Comparison of ENCODE assay signal across 26 cellular contexts in the genomic region with DNA sequence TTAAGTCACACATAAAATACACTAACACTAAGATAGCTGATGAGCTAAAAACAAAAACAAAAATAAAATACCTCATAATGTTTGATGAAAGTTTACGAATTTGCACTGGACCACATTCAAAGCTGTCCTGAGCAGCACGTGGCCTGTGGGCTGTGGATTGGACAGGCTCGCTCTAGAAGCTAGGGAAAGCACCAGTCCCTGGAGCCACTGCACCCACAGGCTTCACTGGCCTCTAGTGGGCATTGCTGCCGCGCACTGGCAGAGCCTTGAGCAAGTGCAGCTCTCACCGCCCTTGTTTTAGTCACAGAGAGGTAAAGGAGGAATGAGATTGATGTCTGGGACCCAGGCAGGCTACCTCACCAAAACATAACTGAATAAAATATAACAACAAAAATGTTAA.
DNase-seq lines count a peak whose midpoint lies in the region; ATAC-seq, FAIRE-seq and TF ChIP-seq lines count a peak whose summit lies in the region.
"Had no signal": no experiment of that assay in that cellular context is flagged by ENCODE, and none has a peak within 500 bp of the region (broad histone marks: within the 10 kb centered on the region; RNA-seq: fewer than 3 reads in every experiment).

No MANE protein-coding gene starts in this region.

- FAIRE-seq in GM12878 (lab: Jason Lieb, UNC), result no peak
- FAIRE-seq: astrocyte, colon, endometrium, RCC 7860, TTC549 had no signal

- H3K4me2 ChIP-seq in GM12878 (ENCODE audit: control insufficient read depth, insufficient read depth) (no peak overlapping the region), osteoblast (ENCODE audit: insufficient read depth, low read length) (no peak overlapping the region)
- H3K4me2 ChIP-seq: BLaER1 treated with 17β-estradiol and CSF1 and Interleukin-3, amounts not matched to agents 10 nM and 100 nM had no signal

- RAD21 ChIA-PET in GM12878 (lab: Charles Lee; ENCODE audit: unreplicated experiment), result no interaction called here

- H3K36me3 Mint-ChIP-seq in T-helper 2 cell treated with Interferon-gamma antibody and Interleukin-4, amounts not matched to agents 5 μg/mL and 100 μg/mL, for 36 hours (ENCODE audit: low read depth), result no peaks in the 10 kb centered on the region
- H3K36me3 Mint-ChIP-seq: activated CD4-positive, alpha-beta memory T cell treated with anti-CD3 and anti-CD28 coated beads for 36 hours; activated naive CD4-positive, alpha-beta T cell treated with anti-CD3 and anti-CD28 coated beads, Interleukin-2, amount 50 U/mL, for 24 hours; mesothelial cell of epicardium; stimulated activated memory B cell treated with anti-CD40 and anti-IgM and Interleukin-4, amounts not matched to agents 10 μg/mL and 1 μg/mL and 100 μg/mL, for 72 hours had no signal

- no peak overlapping the region for H3K4me3 Mint-ChIP-seq in T-helper 2 cell treated with Interferon-gamma antibody and Interleukin-4, amounts not matched to agents 5 μg/mL and 100 μg/mL, for 36 hours
- H3K4me3 Mint-ChIP-seq: activated CD4-positive, alpha-beta memory T cell treated with anti-CD3 and anti-CD28 coated beads for 36 hours; activated naive CD4-positive, alpha-beta T cell treated with anti-CD3 and anti-CD28 coated beads, Interleukin-2, amount 50 U/mL, for 24 hours; mesothelial cell of epicardium; neural crest cell; stimulated activated memory B cell treated with anti-CD40 and anti-IgM and Interleukin-4, amounts not matched to agents 10 μg/mL and 1 μg/mL and 100 μg/mL, for 72 hours had no signal

- CTCF ChIA-PET in GM12878 (lab: Yijun Ruan, JAX), result no interaction called here

- H3K27ac Mint-ChIP-seq in T-helper 2 cell treated with Interferon-gamma antibody and Interleukin-4, amounts not matched to agents 5 μg/mL and 100 μg/mL, for 36 hours, result no peak overlapping the region
- H3K27ac Mint-ChIP-seq: activated CD4-positive, alpha-beta memory T cell treated with anti-CD3 and anti-CD28 coated beads for 36 hours; activated naive CD4-positive, alpha-beta T cell treated with anti-CD3 and anti-CD28 coated beads, Interleukin-2, amount 50 U/mL, for 24 hours; mesothelial cell of epicardium; stimulated activated memory B cell treated with anti-CD40 and anti-IgM and Interleukin-4, amounts not matched to agents 10 μg/mL and 1 μg/mL and 100 μg/mL, for 72 hours had no signal

- H3K4me3 ChIP-seq in LNCaP clone FGC (ENCODE audit: low read depth, low read length) (no peak overlapping the region), GM12878 (no peak overlapping the region), osteoblast (ENCODE audit: insufficient read depth, low read length) (no peak overlapping the region)
- H3K4me3 ChIP-seq: BLaER1 treated with 17β-estradiol and CSF1 and Interleukin-3, amounts not matched to agents 10 nM and 100 nM; thyroid gland had no signal

- ATAC-seq in GM12878, result peak; percentile 56
- no peak for ATAC-seq in HG02798 (IDR thresholded peaks at IDR 0.05; ENCODE audit: poor library complexity, unreplicated experiment)
- ATAC-seq in GM21390 (IDR thresholded peaks at IDR 0.05; ENCODE audit: unreplicated experiment), result no peak
- ATAC-seq: stimulated activated memory B cell treated with anti-CD40 and anti-IgM and Interleukin-4, amounts not matched to agents 10 μg/mL and 1 μg/mL and 100 μg/mL, for 72 hours had no signal

- H3K27me3 ChIP-seq in GM12878 (replicated peaks in 1 of 2; ENCODE audit: control insufficient read depth in 2 of 2, insufficient read depth in 2 of 2, low read length in 1 of 2) (peaks cover 4 to 10% of the 10 kb centered on the region in 2 experiments; a peak in 2 of 4 replicates), osteoblast (ENCODE audit: insufficient read depth, low read length) (peaks cover 86% of the 10 kb centered on the region)

- H3K79me2 ChIP-seq in GM12878 (ENCODE audit: control insufficient read depth, insufficient read depth, low read length), result no peaks in the 10 kb centered on the region
- H3K79me2 ChIP-seq in osteoblast (ENCODE audit: insufficient read depth, low read length), result no peaks in the 10 kb centered on the region

- peak; percentile 28 for DNase-seq in DMS53 (lab: John Stamatoyannopoulos, UW)
- no peak for DNase-seq in DMS53 treated with DMSO at 0.1 percent for 48 hours (lab: John Stamatoyannopoulos, UW; ENCODE audit: unreplicated experiment)
- no peak for DNase-seq in LNCaP clone FGC (ENCODE audit: low read depth)
- no peak for DNase-seq in GM12878 (ENCODE audit: low read depth, low spot score)
- peak; percentile 32 for DNase-seq in osteoblast (ENCODE audit: insufficient read length, low spot score, missing footprints)
- DNase-seq in T-helper 2 cell treated with Interferon-gamma antibody and Interleukin-4, amounts not matched to agents 5 μg/mL and 100 μg/mL, for 36 hours (ENCODE audit: low spot score), result no peak
- DNase-seq: 8988T; activated CD4-positive, alpha-beta memory T cell treated with anti-CD3 and anti-CD28 coated beads for 36 hours; activated T-cell treated with anti-CD3 and anti-CD28 coated beads, Interleukin-2, amount 50 U/mL, for 1 hour; DMS 273 treated with DMSO at 0.1 percent for 48 hours; NCI-H2029 treated with DMSO at 0.1 percent for 48 hours; NCI-H524 treated with DMSO at 0.1 percent for 48 hours; retina; thyroid gland had no signal

- BruUV-seq in GM12878 (replicated peaks; lab: Mats Ljungman, UMichigan), result no TSS peak

- H3K9me3 Mint-ChIP-seq in T-helper 2 cell treated with Interferon-gamma antibody and Interleukin-4, amounts not matched to agents 5 μg/mL and 100 μg/mL, for 36 hours, result no peaks in the 10 kb centered on the region
- H3K9me3 Mint-ChIP-seq: activated CD4-positive, alpha-beta memory T cell treated with anti-CD3 and anti-CD28 coated beads for 36 hours; activated naive CD4-positive, alpha-beta T cell treated with anti-CD3 and anti-CD28 coated beads, Interleukin-2, amount 50 U/mL, for 24 hours; mesothelial cell of epicardium; neural crest cell; stimulated activated memory B cell treated with anti-CD40 and anti-IgM and Interleukin-4, amounts not matched to agents 10 μg/mL and 1 μg/mL and 100 μg/mL, for 72 hours had no signal

- H3K4me1 Mint-ChIP-seq in T-helper 2 cell treated with Interferon-gamma antibody and Interleukin-4, amounts not matched to agents 5 μg/mL and 100 μg/mL, for 36 hours (ENCODE audit: low read depth), result no peaks in the 10 kb centered on the region
- H3K4me1 Mint-ChIP-seq: activated naive CD4-positive, alpha-beta T cell treated with anti-CD3 and anti-CD28 coated beads, Interleukin-2, amount 50 U/mL, for 24 hours; mesothelial cell of epicardium; stimulated activated memory B cell treated with anti-CD40 and anti-IgM and Interleukin-4, amounts not matched to agents 10 μg/mL and 1 μg/mL and 100 μg/mL, for 72 hours had no signal

- H3K4me1 ChIP-seq in GM12878 (ENCODE audit: control insufficient read depth, insufficient read depth, low read length) (no peaks in the 10 kb centered on the region), osteoblast (ENCODE audit: insufficient read depth, low read length) (no peaks in the 10 kb centered on the region)
- H3K4me1 ChIP-seq: BLaER1 treated with 17β-estradiol and CSF1 and Interleukin-3, amounts not matched to agents 10 nM and 100 nM; thyroid gland had no signal

- TF ChIP-seq RAD21 in GM12878 (IDR thresholded peaks at IDR 0.05; ENCODE audit: insufficient read depth, low read depth, low read length), result no peak

- H4K20me1 ChIP-seq in GM12878 (ENCODE audit: control insufficient read depth, insufficient read depth) (no peaks in the 10 kb centered on the region), osteoblast (ENCODE audit: insufficient read depth, low read length) (no peaks in the 10 kb centered on the region)

- H3K27me3 Mint-ChIP-seq in T-helper 2 cell treated with Interferon-gamma antibody and Interleukin-4, amounts not matched to agents 5 μg/mL and 100 μg/mL, for 36 hours (ENCODE audit: low read depth), result peaks cover 49% of the 10 kb centered on the region

- H3K9ac ChIP-seq in GM12878 (ENCODE audit: control insufficient read depth, insufficient read depth, low read length), result no peak overlapping the region
- H3K9ac ChIP-seq: BLaER1 treated with 17β-estradiol and CSF1 and Interleukin-3, amounts not matched to agents 10 nM and 100 nM had no signal

- H2AFZ ChIP-seq in GM12878 (ENCODE audit: control insufficient read depth, low read depth, low read length) (no peak overlapping the region), osteoblast (ENCODE audit: low read length) (no peak overlapping the region)

- H3K36me3 ChIP-seq in GM12878 (ENCODE audit: control insufficient read depth in 2 of 2, insufficient read depth in 2 of 2, low read length in 1 of 2), result no peaks in the 10 kb centered on the region
- H3K36me3 ChIP-seq in osteoblast (ENCODE audit: insufficient read depth, low read length), result no peaks in the 10 kb centered on the region
- H3K36me3 ChIP-seq: BLaER1 treated with 17β-estradiol and CSF1 and Interleukin-3, amounts not matched to agents 10 nM and 100 nM; thyroid gland had no signal

- no peaks in the 10 kb centered on the region for H3K9me3 ChIP-seq in GM12878 (replicated peaks; ENCODE audit: control insufficient read depth, insufficient read depth, low read length)
- no peaks in the 10 kb centered on the region for H3K9me3 ChIP-seq in osteoblast (ENCODE audit: low read depth, low read length)
- H3K9me3 ChIP-seq: BLaER1 treated with 17β-estradiol and CSF1 and Interleukin-3, amounts not matched to agents 10 nM and 100 nM; thyroid gland had no signal

- intact Hi-C loops in GM12878 (cut with micrococcal nuclease; ENCODE audit: unreplicated experiment), result no loop called here

- peak; percentile 45; the same call in 1 of the 2 replicates for TF ChIP-seq CTCF in LNCaP clone FGC (IDR thresholded peaks at IDR 0.05; ENCODE audit: control insufficient read depth, extremely low read depth, insufficient read depth)
- TF ChIP-seq CTCF in GM12878 (IDR thresholded peaks at IDR 0.05 in 2 of 3, conservative IDR thresholded peaks at IDR 0.05 in 1 of 3; ENCODE audit: control insufficient read depth in 2 of 3, extremely low read depth in 1 of 3, insufficient read depth in 1 of 3, low read depth in 3 of 3, low read length in 3 of 3), result no peak; a peak in 1 of 6 replicates
- no peak for TF ChIP-seq CTCF in osteoblast (IDR thresholded peaks at IDR 0.05; ENCODE audit: extremely low read depth, low read depth, low read length)

- no peak overlapping the region for H3K27ac ChIP-seq in GM12878 (ENCODE audit: control insufficient read depth, insufficient read depth)
- H3K27ac ChIP-seq in osteoblast (ENCODE audit: low read depth, low read length), result no peak overlapping the region
- H3K27ac ChIP-seq: BLaER1 treated with 17β-estradiol and CSF1 and Interleukin-3, amounts not matched to agents 10 nM and 100 nM; thyroid gland had no signal

- POLR2A ChIA-PET in GM12878 (lab: Charles Lee), result no interaction called here

- TF ChIP-seq EP300 in GM12878 (IDR thresholded peaks at IDR 0.05; ENCODE audit: borderline replicate concordance in 1 of 2, control insufficient read depth in 1 of 2, low read depth in 2 of 2, low read length in 2 of 2), result no peak

- no peak for TF ChIP-seq POLR2A in GM12878 (IDR thresholded peaks at IDR 0.05; ENCODE audit: low read depth, low read length)

- in situ Hi-C loops in GM12878 (cut with MboI), result no loop called here

- 41% methylated on average over 6 of the region's 6 CpGs for WGBS in GM12878 (ENCODE audit: insufficient coverage, insufficient replicate concordance, low lambda C conversion rate, missing lambda C conversion rate)

- SMC1A ChIA-PET in GM12878 (lab: Charles Lee; ENCODE audit: uncharacterized antibody, unreplicated experiment), result interaction anchor here (1.9 kb wide), 1 partner anchor 16 kb away, joined by 4 read pairs; no protein-coding TSS in a partner anchor

Comparison
In these comparisons a context has a peak if more than half of its experiments do, and no peak if none do; other contexts are left out.
1. DNase-seq: peak in DMS53 (single experiment) and osteoblast (single experiment); none in DMS53 treated with DMSO at 0.1 percent for 48 hours (single experiment), LNCaP clone FGC (single experiment), GM12878 (single experiment) and T-helper 2 cell treated with Interferon-gamma antibody and Interleukin-4, amounts not matched to agents 5 μg/mL and 100 μg/mL, for 36 hours (single experiment).